ENCODE assay signal across 9 cellular contexts in genomic region chr5:142981886-142982820, GRCh38.
DNase-seq lines count a peak whose midpoint lies in the region; ATAC-seq and TF ChIP-seq lines count a peak whose summit lies in the region.
"Had no signal": no experiment of that assay in that cellular context is flagged by ENCODE, and none has a peak within 500 bp of the region (broad histone marks: within the 10 kb centered on the region; RNA-seq: fewer than 3 reads in every experiment).

No MANE protein-coding gene starts in this region.

- H3K4me3 Mint-ChIP-seq in stimulated activated naive B cell treated with anti-CD40 and anti-IgM and Interleukin-4, amounts not matched to agents 10 μg/mL and 1 μg/mL and 100 μg/mL, for 72 hours = no peak overlapping the region

- H3K4me1 ChIP-seq in Peyer's patch (peaks cover 0 to 26% (median 10%) of the 10 kb centered on the region in 4 donors), ectodermal cell (ENCODE audit: control insufficient read depth, insufficient read depth, low read length) (peaks cover 16% of the 10 kb centered on the region), mesodermal cell (ENCODE audit: control insufficient read depth, insufficient read depth, low read length, poor library complexity, severe bottlenecking) (peaks cover 35% of the 10 kb centered on the region), upper lobe of right lung (peaks cover 56% of the 10 kb centered on the region)

- peak; percentile 98 for DNase-seq in G401 (ENCODE audit: low spot score)
- peak in 2 of 3 donors; percentile 69 to 89 for DNase-seq in Peyer's patch
- peak; percentile 87 for DNase-seq in upper lobe of right lung
- DNase-seq in GOT3 (lab: John Stamatoyannopoulos, UW) = no peak
- DNase-seq in stimulated activated naive B cell treated with anti-CD40 and anti-IgM and Interleukin-4, amounts not matched to agents 10 μg/mL and 1 μg/mL and 100 μg/mL, for 72 hours = no peak

- ATAC-seq in upper lobe of right lung (peak; percentile 87), GM21447 (IDR thresholded peaks at IDR 0.05; ENCODE audit: unreplicated experiment) (no peak)
- no peak for ATAC-seq in stimulated activated naive B cell treated with anti-CD40 and anti-IgM and Interleukin-4, amounts not matched to agents 10 μg/mL and 1 μg/mL and 100 μg/mL, for 72 hours (replicated peaks)

- intact Hi-C loops in upper lobe of right lung (cut with DNase I) = no loop called here

- no peaks in the 10 kb centered on the region for H3K27me3 Mint-ChIP-seq in stimulated activated naive B cell treated with anti-CD40 and anti-IgM and Interleukin-4, amounts not matched to agents 10 μg/mL and 1 μg/mL and 100 μg/mL, for 72 hours

- no peak overlapping the region for H3K4me3 ChIP-seq in Peyer's patch
- H3K4me3 ChIP-seq in ectodermal cell (ENCODE audit: insufficient read depth, low read depth, low read length) = no peak overlapping the region
- H3K4me3 ChIP-seq in mesodermal cell (ENCODE audit: extremely low read depth, insufficient read depth, low read length, poor library complexity, severe bottlenecking) = no peak overlapping the region
- H3K4me3 ChIP-seq in upper lobe of right lung = no peak overlapping the region

- H3K27me3 ChIP-seq in Peyer's patch = no peaks in the 10 kb centered on the region
- H3K27me3 ChIP-seq in ectodermal cell (ENCODE audit: control insufficient read depth, insufficient read depth, low read length, poor library complexity, severe bottlenecking) = no peaks in the 10 kb centered on the region
- no peaks in the 10 kb centered on the region for H3K27me3 ChIP-seq in upper lobe of right lung

- no peak overlapping the region for H3K27ac Mint-ChIP-seq in stimulated activated naive B cell treated with anti-CD40 and anti-IgM and Interleukin-4, amounts not matched to agents 10 μg/mL and 1 μg/mL and 100 μg/mL, for 72 hours

- peaks cover 11 to 28% of the 10 kb centered on the region in 2 donors for H3K4me1 Mint-ChIP-seq in stimulated activated naive B cell treated with anti-CD40 and anti-IgM and Interleukin-4, amounts not matched to agents 10 μg/mL and 1 μg/mL and 100 μg/mL, for 72 hours

- WGBS in ectodermal cell, 2 experiments = 66 to 75% methylated on average over 5 to 6 of the region's 6 CpGs
- 85 to 86% methylated on average over 3 to 5 of the region's 6 CpGs for WGBS in mesodermal cell (ENCODE audit: insufficient coverage in 2 of 2), 2 experiments

- TF ChIP-seq POLR2A in Peyer's patch (IDR thresholded peaks at IDR 0.05) = no peak

- peak overlapping the region in 3 of 4 donors; percentile 18 to 63 (median 56) for H3K27ac ChIP-seq in Peyer's patch
- peak overlapping the region; percentile 46 for H3K27ac ChIP-seq in ectodermal cell (ENCODE audit: insufficient read depth, low read depth, low read length, poor library complexity, severe bottlenecking)
- peak overlapping the region; percentile 66 for H3K27ac ChIP-seq in mesodermal cell (ENCODE audit: low read depth, low read length, severe bottlenecking)
- H3K27ac ChIP-seq in upper lobe of right lung = peak overlapping the region; percentile 60
- H3K27ac ChIP-seq: KMS-11 had no signal

- peaks cover 3 to 6% of the 10 kb centered on the region in 2 donors for H3K36me3 Mint-ChIP-seq in stimulated activated naive B cell treated with anti-CD40 and anti-IgM and Interleukin-4, amounts not matched to agents 10 μg/mL and 1 μg/mL and 100 μg/mL, for 72 hours

- H3K36me3 ChIP-seq in Peyer's patch (no peaks in the 10 kb centered on the region), ectodermal cell (ENCODE audit: control insufficient read depth, insufficient read depth, low read length) (no peaks in the 10 kb centered on the region), mesodermal cell (ENCODE audit: control insufficient read depth, insufficient read depth, low read length) (no peaks in the 10 kb centered on the region), upper lobe of right lung (no peaks in the 10 kb centered on the region)

- TF ChIP-seq CTCF in Peyer's patch (IDR thresholded peaks at IDR 0.05) = no peak
- no peak for TF ChIP-seq CTCF in upper lobe of right lung (IDR thresholded peaks at IDR 0.05)

- in situ Hi-C loops in G401 (cut with HindIII; ENCODE audit: low sequenced_read_pairs) = no loop called here

- H3K9me3 ChIP-seq in Peyer's patch = no peaks in the 10 kb centered on the region
- no peaks in the 10 kb centered on the region for H3K9me3 ChIP-seq in ectodermal cell (ENCODE audit: control insufficient read depth, low read length)
- no peaks in the 10 kb centered on the region for H3K9me3 ChIP-seq in mesodermal cell (ENCODE audit: control insufficient read depth, low read length)
- H3K9me3 ChIP-seq in upper lobe of right lung = no peaks in the 10 kb centered on the region

- peaks cover 3 to 4% of the 10 kb centered on the region in 2 donors for H3K9me3 Mint-ChIP-seq in stimulated activated naive B cell treated with anti-CD40 and anti-IgM and Interleukin-4, amounts not matched to agents 10 μg/mL and 1 μg/mL and 100 μg/mL, for 72 hours

Comparison
In these comparisons a context has a peak if more than half of its experiments do, and no peak if none do; other contexts are left out.
1. DNase-seq: peak in G401 (single experiment), Peyer's patch (2 of 3) and upper lobe of right lung (single experiment); none in GOT3 (single experiment) and stimulated activated naive B cell treated with anti-CD40 and anti-IgM and Interleukin-4, amounts not matched to agents 10 μg/mL and 1 μg/mL and 100 μg/mL, for 72 hours (single experiment).
2. Peak in every context shown above with its lines, with median percentiles within 50 percentile points of each other: H3K27ac ChIP-seq.